Comparison of ENCODE assay signal across 12 cellular contexts in the genomic region with DNA sequence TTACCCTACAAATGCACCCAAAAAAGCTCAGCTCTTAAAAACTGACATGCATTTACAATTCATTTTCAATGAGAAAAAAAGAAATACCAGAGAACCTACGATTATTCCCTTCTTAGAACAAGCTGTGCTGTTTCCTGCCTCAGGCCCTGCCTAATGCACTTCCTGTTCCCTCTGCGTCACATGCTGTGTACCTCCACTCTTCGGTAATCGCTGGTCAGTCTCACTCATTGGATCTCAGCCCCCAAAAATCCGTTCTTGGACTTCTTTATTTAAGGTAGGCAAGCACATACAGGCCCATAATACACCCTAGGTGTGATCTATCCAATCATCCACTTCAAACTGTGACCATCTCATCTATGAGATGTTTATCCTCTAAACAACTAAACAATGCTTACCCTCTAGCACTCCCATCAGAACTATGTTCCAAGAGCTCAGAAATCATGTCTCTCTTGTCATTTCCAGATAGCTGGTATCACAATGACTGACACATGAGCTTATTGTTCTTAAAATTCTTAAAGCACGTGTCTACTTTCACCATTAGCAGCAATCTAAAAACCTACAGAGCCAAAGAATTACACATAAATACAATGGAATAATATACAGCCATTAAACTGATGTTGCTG.
A peak's percentile ranks its signal among the peaks of the same experiment; 100 is the strongest.
DNase-seq lines count a peak whose midpoint lies in the region; ATAC-seq, FAIRE-seq and TF ChIP-seq lines count a peak whose summit lies in the region.
"Had no signal": no experiment of that assay in that cellular context is flagged by ENCODE, and none has a peak within 500 bp of the region (broad histone marks: within the 10 kb centered on the region; RNA-seq: fewer than 3 reads in every experiment).

No MANE protein-coding gene starts in this region.

- no peak overlapping the region for H4K5ac ChIP-seq in H1 (ENCODE audit: insufficient read length, low read depth, low read length)

- H3K9me2 ChIP-seq in Karpas-422 (replicated peaks; ENCODE audit: insufficient read depth, low read length) (no peaks in the 10 kb centered on the region), neural cell (ENCODE audit: insufficient read depth, low read length) (no peaks in the 10 kb centered on the region)

- H4K91ac ChIP-seq in H1 (replicated peaks; ENCODE audit: insufficient read length, low read length) = no peak overlapping the region

- peak; percentile 79 for FAIRE-seq in H1 (lab: Jason Lieb, UNC)
- FAIRE-seq: GM18507 had no signal

- no peak for TF ChIP-seq CTCF in H1 (IDR thresholded peaks at IDR 0.05; ENCODE audit: control extremely low read depth in 1 of 3, insufficient read depth in 1 of 3, low read depth in 1 of 3, low read length in 3 of 3)
- no peak for TF ChIP-seq CTCF in neural cell (IDR thresholded peaks at IDR 0.05; ENCODE audit: poor library complexity, severe bottlenecking)

- H3K18ac ChIP-seq in H1 (ENCODE audit: extremely low read depth, low read length) = no peak overlapping the region

- H2AFZ ChIP-seq in Karpas-422 (ENCODE audit: low read length) (peak overlapping the region; percentile 96), H1 (ENCODE audit: low read length) (no peak overlapping the region; the same call in 1 of the 2 replicates), neural cell (ENCODE audit: low read depth, low read length) (no peak overlapping the region)

- no peaks in the 10 kb centered on the region for H4K20me1 ChIP-seq in Karpas-422 (ENCODE audit: insufficient read depth, low read depth, low read length)
- H4K20me1 ChIP-seq in H1 (replicated peaks in 1 of 2; ENCODE audit: control insufficient read depth in 1 of 2, insufficient read depth in 2 of 2, low read length in 2 of 2) = no peaks in the 10 kb centered on the region
- no peaks in the 10 kb centered on the region for H4K20me1 ChIP-seq in neural cell (ENCODE audit: insufficient read depth)

- H2AK5ac ChIP-seq in H1 (ENCODE audit: low read depth, low read length) = no peak overlapping the region

- peak overlapping the region; percentile 23 for H3K4me2 ChIP-seq in Karpas-422 (ENCODE audit: low read depth, low read length, poor library complexity, severe bottlenecking)
- H3K4me2 ChIP-seq in H1 (ENCODE audit: insufficient read depth in 1 of 2, low read depth in 2 of 2, low read length in 2 of 2) = peak overlapping the region; percentile 30 to 43; a peak in 2 of 4 replicates
- no peak overlapping the region for H3K4me2 ChIP-seq in neural cell (ENCODE audit: low read length)

- TF ChIP-seq EP300 in H1 (IDR thresholded peaks at IDR 0.05; ENCODE audit: borderline replicate concordance in 1 of 2, low read depth in 2 of 2, low read length in 2 of 2) (no peak), neural cell (conservative IDR thresholded peaks at IDR 0.05; ENCODE audit: poor library complexity, severe bottlenecking) (peak; percentile 52)

- H3K27me3 ChIP-seq in Karpas-422 (ENCODE audit: low read length) (no peaks in the 10 kb centered on the region), H1 (replicated peaks in 1 of 4; ENCODE audit: control insufficient read depth in 3 of 4, extremely low read depth in 1 of 4, insufficient read depth in 3 of 4, low read length in 3 of 4) (no peaks in the 10 kb centered on the region), neural cell (ENCODE audit: insufficient read depth, low read depth, low read length) (no peaks in the 10 kb centered on the region)

- peak overlapping the region; percentile 78; the same call in 1 of the 2 replicates for H2BK12ac ChIP-seq in H1 (ENCODE audit: low read depth, low read length)

- H2BK15ac ChIP-seq in H1 (ENCODE audit: low read length) = no peak overlapping the region

- WGBS in H1 (ENCODE audit: extremely low coverage in 1 of 2, insufficient coverage in 1 of 2, insufficient read length in 1 of 2, insufficient replicate concordance in 2 of 2, low coverage in 1 of 2, low lambda C conversion rate in 2 of 2, missing lambda C conversion rate in 1 of 2), 2 experiments = 51% methylated on average over 6 of the region's 6 CpGs; no CpG with 5 or more reads in 1 of the 2 experiments

- no peak overlapping the region for H4K8ac ChIP-seq in H1 (ENCODE audit: extremely low read depth, insufficient read depth, low read length)

- H2BK5ac ChIP-seq in H1 (ENCODE audit: low read depth, low read length) = no peak overlapping the region

- H3K27ac ChIP-seq in Karpas-422 (ENCODE audit: low read length) (no peak overlapping the region), H1 (ENCODE audit: low read depth, low read length) (no peak overlapping the region), neural cell (ENCODE audit: low read length) (peak overlapping the region; percentile 35)

- POLR2A ChIA-PET in H1 (lab: Charles Lee; ENCODE audit: partially characterized antibody) = interaction anchor here (1.6 kb wide), 1 partner anchor 83 kb away, joined by 4 read pairs; a partner anchor contains a TSS

- DNase-seq in Karpas-422 (peak; percentile 59), H1 (ENCODE audit: low read depth in 1 of 2, low spot score in 2 of 2) (no peak), GM19238 (ENCODE audit: insufficient read length, low spot score) (no peak), D341Med (ENCODE audit: low spot score) (no peak), middle frontal gyrus (ENCODE audit: extremely low spot score, low spot score) (no peak)
- DNase-seq in stimulated activated naive CD8-positive, alpha-beta T cell treated with anti-CD3 and anti-CD28 coated beads, Interleukin-15, Interleukin-2, amounts not matched to agents 100 U/mL and 50 U/mL, for 24 hours = no peak
- DNase-seq: activated B cell treated with CpG ODN at 0.5 μM for 24 hours; stimulated activated CD4-positive, alpha-beta T cell treated with anti-CD3 and anti-CD28 coated beads, Interleukin-1b, Interleukin-23, amount 100 ng/mL, for 48 hours had no signal

- no peak overlapping the region for H2BK120ac ChIP-seq in H1 (replicated peaks; ENCODE audit: low read depth, low read length)

- H3K4me3 ChIP-seq in Karpas-422 (ENCODE audit: low read length) = no peak overlapping the region
- H3K4me3 ChIP-seq in H1 (ENCODE audit: extremely low read depth in 1 of 4, insufficient read depth in 2 of 4, low read depth in 3 of 4, low read length in 4 of 4) = no peak overlapping the region
- no peak overlapping the region for H3K4me3 ChIP-seq in neural cell (ENCODE audit: low read length)
- H3K4me3 ChIP-seq: thoracic aorta had no signal

- no peaks in the 10 kb centered on the region for H3K23me2 ChIP-seq in H1 (ENCODE audit: low read depth, low read length)

- no peak overlapping the region for H3K9ac ChIP-seq in Karpas-422 (ENCODE audit: low read length)
- no peak overlapping the region for H3K9ac ChIP-seq in H1 (replicated peaks in 1 of 4; ENCODE audit: extremely low read depth in 1 of 4, low read depth in 3 of 4, low read length in 3 of 4)
- no peak overlapping the region for H3K9ac ChIP-seq in neural cell (ENCODE audit: low read length)

- peak; percentile 60 for ATAC-seq in GM18498 (IDR thresholded peaks at IDR 0.05; ENCODE audit: unreplicated experiment)
- no peak for ATAC-seq in stimulated activated naive CD8-positive, alpha-beta T cell treated with anti-CD3 and anti-CD28 coated beads, Interleukin-15, Interleukin-2, amounts not matched to agents 100 U/mL and 50 U/mL, for 24 hours

- H3K14ac ChIP-seq in H1 (ENCODE audit: insufficient read length) = no peak overlapping the region

- no peak overlapping the region for H3K56ac ChIP-seq in H1 (replicated peaks; ENCODE audit: insufficient read length, low read depth, low read length)

- H3K4ac ChIP-seq in H1 (replicated peaks; ENCODE audit: insufficient read length, low read depth, low read length) = no peak overlapping the region

- no peaks in the 10 kb centered on the region for H3K79me2 ChIP-seq in Karpas-422 (ENCODE audit: low read length)
- H3K79me2 ChIP-seq in H1 (ENCODE audit: control insufficient read depth in 1 of 2, insufficient read depth in 2 of 2, low read length in 2 of 2) = peaks cover 0 to 2% of the 10 kb centered on the region in 2 experiments; a peak in 1 of 4 replicates
- H3K79me2 ChIP-seq in neural cell (replicated peaks; ENCODE audit: insufficient read depth, low read length) = no peaks in the 10 kb centered on the region

- H3F3A ChIP-seq in neural cell (ENCODE audit: insufficient read depth, low read length, poor library complexity, severe bottlenecking) = no peaks in the 10 kb centered on the region

- CTCF ChIA-PET in H1 (lab: Charles Lee; ENCODE audit: partially characterized antibody) = interaction anchor here (0.5 to 2.6 kb wide), 4 partner anchors 12 to 190 kb away, joined by 3 to 8 read pairs (median 4); no protein-coding TSS in a partner anchor

- no peaks in the 10 kb centered on the region for H3K79me1 ChIP-seq in H1 (ENCODE audit: low read depth, low read length)

- H3K9me3 ChIP-seq in Karpas-422 (ENCODE audit: low read length) = no peaks in the 10 kb centered on the region
- no peaks in the 10 kb centered on the region for H3K9me3 ChIP-seq in H1 (ENCODE audit: insufficient read depth in 2 of 2, low read depth in 1 of 2, low read length in 1 of 2)
- no peaks in the 10 kb centered on the region for H3K9me3 ChIP-seq in neural cell (ENCODE audit: low read length)
- H3K9me3 ChIP-seq: thoracic aorta had no signal

- no peak overlapping the region for H2BK20ac ChIP-seq in H1 (ENCODE audit: low read length)

- no peaks in the 10 kb centered on the region for H3K36me3 ChIP-seq in Karpas-422 (ENCODE audit: insufficient read depth, low read length)
- no peaks in the 10 kb centered on the region for H3K36me3 ChIP-seq in H1 (ENCODE audit: control insufficient read depth in 2 of 4, insufficient read depth in 4 of 4, low read length in 3 of 4)
- no peaks in the 10 kb centered on the region for H3K36me3 ChIP-seq in neural cell (ENCODE audit: insufficient read depth, low read length)
- H3K36me3 ChIP-seq: thoracic aorta had no signal

- no peak overlapping the region for H3K23ac ChIP-seq in H1 (ENCODE audit: insufficient read length)

- no peak for TF ChIP-seq POLR2A in H1 (IDR thresholded peaks at IDR 0.05; ENCODE audit: control extremely low read depth in 1 of 2, low read depth in 2 of 2, low read length in 2 of 2)

- TF ChIP-seq RAD21 in H1 (IDR thresholded peaks at IDR 0.05 in 1 of 2, conservative IDR thresholded peaks at IDR 0.05 in 1 of 2; ENCODE audit: low read depth in 2 of 2, low read length in 2 of 2) = no peak
- no peak for TF ChIP-seq RAD21 in neural cell (conservative IDR thresholded peaks at IDR 0.05)

- peaks cover 8% of the 10 kb centered on the region for H3K4me1 ChIP-seq in Karpas-422 (ENCODE audit: low read length)
- peaks cover 0 to 9% (median 1%) of the 10 kb centered on the region in 4 experiments; a peak in 4 of 7 replicates for H3K4me1 ChIP-seq in H1 (replicated peaks in 1 of 4; ENCODE audit: control insufficient read depth in 3 of 4, insufficient read depth in 4 of 4, low read length in 3 of 4)

TF ChIP-seq in H1, 55 proteins besides CTCF, POLR2A, EP300 and RAD21 (continues in another document):
- TF ChIP-seq PHF8 (conservative IDR thresholded peaks at IDR 0.05; ENCODE audit: low read depth, low read length) = no peak

TF ChIP-seq in neural cell, 6 proteins besides CTCF, POLR2A, EP300 and RAD21 (continues in another document):
- no peak for TF ChIP-seq SMC3 (conservative IDR thresholded peaks at IDR 0.05; ENCODE audit: poor library complexity)
